In the genomic region with DNA sequence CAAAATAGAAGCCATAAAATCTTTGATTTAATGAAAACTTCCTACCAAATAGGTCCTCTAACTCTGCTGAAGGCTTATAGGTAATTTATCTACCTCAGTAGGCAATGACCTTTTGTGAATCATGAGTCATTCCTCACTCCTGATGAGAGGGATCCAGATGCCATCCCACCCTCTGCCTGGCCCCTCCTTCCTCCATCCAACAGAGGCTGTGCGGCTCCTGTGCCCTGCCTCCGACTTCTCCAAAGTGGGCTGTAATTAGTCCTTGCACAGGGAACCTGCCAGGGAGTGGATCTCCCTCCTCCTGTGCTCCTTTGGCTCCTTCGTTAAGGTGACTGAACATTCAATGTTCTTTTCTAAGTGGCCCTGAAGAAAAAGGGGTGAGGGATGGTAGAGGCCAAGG, we compare ENCODE assay signal across 1 cellular context.
TF ChIP-seq lines count a peak whose summit lies in the region.

No MANE protein-coding gene starts in this region.

TF ChIP-seq in HEK293, 187 proteins besides CTCF, POLR2A, EP300 and RAD21 (continued from another document and continues in another):
- TF ChIP-seq, protein P1, sequence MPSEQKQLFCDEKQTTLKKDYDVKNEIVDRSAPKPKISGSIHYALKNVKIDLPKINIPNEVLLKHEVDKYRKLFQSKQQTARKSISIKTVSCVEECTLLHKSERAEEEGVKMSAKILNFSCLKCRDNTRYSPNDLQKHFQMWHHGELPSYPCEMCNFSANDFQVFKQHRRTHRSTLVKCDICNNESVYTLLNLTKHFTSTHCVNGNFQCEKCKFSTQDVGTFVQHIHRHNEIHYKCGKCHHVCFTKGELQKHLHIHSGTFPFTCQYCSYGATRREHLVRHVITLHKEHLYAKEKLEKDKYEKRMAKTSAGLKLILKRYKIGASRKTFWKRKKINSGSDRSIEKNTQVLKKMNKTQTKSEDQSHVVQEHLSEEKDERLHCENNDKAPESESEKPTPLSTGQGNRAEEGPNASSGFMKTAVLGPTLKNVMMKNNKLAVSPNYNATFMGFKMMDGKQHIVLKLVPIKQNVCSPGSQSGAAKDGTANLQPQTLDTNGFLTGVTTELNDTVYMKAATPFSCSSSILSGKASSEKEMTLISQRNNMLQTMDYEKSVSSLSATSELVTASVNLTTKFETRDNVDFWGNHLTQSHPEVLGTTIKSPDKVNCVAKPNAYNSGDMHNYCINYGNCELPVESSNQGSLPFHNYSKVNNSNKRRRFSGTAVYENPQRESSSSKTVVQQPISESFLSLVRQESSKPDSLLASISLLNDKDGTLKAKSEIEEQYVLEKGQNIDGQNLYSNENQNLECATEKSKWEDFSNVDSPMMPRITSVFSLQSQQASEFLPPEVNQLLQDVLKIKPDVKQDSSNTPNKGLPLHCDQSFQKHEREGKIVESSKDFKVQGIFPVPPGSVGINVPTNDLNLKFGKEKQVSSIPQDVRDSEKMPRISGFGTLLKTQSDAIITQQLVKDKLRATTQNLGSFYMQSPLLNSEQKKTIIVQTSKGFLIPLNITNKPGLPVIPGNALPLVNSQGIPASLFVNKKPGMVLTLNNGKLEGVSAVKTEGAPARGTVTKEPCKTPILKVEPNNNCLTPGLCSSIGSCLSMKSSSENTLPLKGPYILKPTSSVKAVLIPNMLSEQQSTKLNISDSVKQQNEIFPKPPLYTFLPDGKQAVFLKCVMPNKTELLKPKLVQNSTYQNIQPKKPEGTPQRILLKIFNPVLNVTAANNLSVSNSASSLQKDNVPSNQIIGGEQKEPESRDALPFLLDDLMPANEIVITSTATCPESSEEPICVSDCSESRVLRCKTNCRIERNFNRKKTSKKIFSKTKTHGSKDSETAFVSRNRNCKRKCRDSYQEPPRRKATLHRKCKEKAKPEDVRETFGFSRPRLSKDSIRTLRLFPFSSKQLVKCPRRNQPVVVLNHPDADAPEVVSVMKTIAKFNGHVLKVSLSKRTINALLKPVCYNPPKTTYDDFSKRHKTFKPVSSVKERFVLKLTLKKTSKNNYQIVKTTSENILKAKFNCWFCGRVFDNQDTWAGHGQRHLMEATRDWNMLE (tag by site-specific recombination; conservative IDR thresholded peaks at IDR 0.05; ENCODE audit: low read depth), result no peak
- TF ChIP-seq PRDM10 (tag by site-specific recombination; IDR thresholded peaks at IDR 0.05) (peak; percentile 72), GLI2 (tag by site-specific recombination; IDR thresholded peaks at IDR 0.05; ENCODE audit: borderline replicate concordance, low read depth) (no peak), SETDB1 (IDR thresholded peaks at IDR 0.05; ENCODE audit: insufficient read length, low read length) (no peak), ZNF624 (tag by site-specific recombination; IDR thresholded peaks at IDR 0.05) (no peak), ZNF114 (tag by site-specific recombination; IDR thresholded peaks at IDR 0.05) (no peak), ZNF660 (tag by site-specific recombination; IDR thresholded peaks at IDR 0.05) (0 out of 2 replicates have a peak, but pooled peaks have one; percentile 28), TSHZ1 (tag by site-specific recombination; IDR thresholded peaks at IDR 0.05; ENCODE audit: borderline replicate concordance) (0 out of 2 replicates have a peak, but pooled peaks have one; percentile 29), KLF8 (tag by site-specific recombination; IDR thresholded peaks at IDR 0.05) (no peak), ZBTB17 (tag by site-specific recombination; IDR thresholded peaks at IDR 0.05) (peak; percentile 92), ZBTB1 (tag by site-specific recombination; IDR thresholded peaks at IDR 0.05) (no peak), ZNF148 (tag by site-specific recombination; IDR thresholded peaks at IDR 0.05; ENCODE audit: borderline replicate concordance) (no peak), FEZF1 (tag by site-specific recombination; IDR thresholded peaks at IDR 0.05) (0 out of 2 replicates have a peak, but pooled peaks have one; percentile 15), IKZF3 (tag by site-specific recombination; IDR thresholded peaks at IDR 0.05) (peak; percentile 78), ZNF792 (tag by site-specific recombination; IDR thresholded peaks at IDR 0.05) (no peak), ZNF211 (tag by site-specific recombination; IDR thresholded peaks at IDR 0.05; ENCODE audit: low read depth) (no peak), ZNF501 (tag by site-specific recombination; IDR thresholded peaks at IDR 0.05) (no peak), KLF1 (tag by site-specific recombination; IDR thresholded peaks at IDR 0.05) (no peak), ZBTB26 (tag by site-specific recombination; optimal IDR thresholded peaks at IDR 0.05) (no peak), ZNF202 (tag by site-specific recombination; IDR thresholded peaks at IDR 0.05; ENCODE audit: borderline replicate concordance) (no peak), ZNF140 (tag by site-specific recombination; IDR thresholded peaks at IDR 0.05) (no peak), ZNF623 (tag by site-specific recombination; IDR thresholded peaks at IDR 0.05) (no peak), ZNF48 (tag by site-specific recombination; IDR thresholded peaks at IDR 0.05) (no peak), ZNF169 (tag by site-specific recombination; IDR thresholded peaks at IDR 0.05) (no peak), ATF2 (tag by site-specific recombination; IDR thresholded peaks at IDR 0.05; ENCODE audit: low read depth) (no peak), ZNF2 (tag by site-specific recombination; IDR thresholded peaks at IDR 0.05) (no peak), ZNF626 (tag by site-specific recombination; IDR thresholded peaks at IDR 0.05) (no peak), SCRT2 (tag by site-specific recombination; IDR thresholded peaks at IDR 0.05) (no peak)
- TF ChIP-seq, protein P2, sequence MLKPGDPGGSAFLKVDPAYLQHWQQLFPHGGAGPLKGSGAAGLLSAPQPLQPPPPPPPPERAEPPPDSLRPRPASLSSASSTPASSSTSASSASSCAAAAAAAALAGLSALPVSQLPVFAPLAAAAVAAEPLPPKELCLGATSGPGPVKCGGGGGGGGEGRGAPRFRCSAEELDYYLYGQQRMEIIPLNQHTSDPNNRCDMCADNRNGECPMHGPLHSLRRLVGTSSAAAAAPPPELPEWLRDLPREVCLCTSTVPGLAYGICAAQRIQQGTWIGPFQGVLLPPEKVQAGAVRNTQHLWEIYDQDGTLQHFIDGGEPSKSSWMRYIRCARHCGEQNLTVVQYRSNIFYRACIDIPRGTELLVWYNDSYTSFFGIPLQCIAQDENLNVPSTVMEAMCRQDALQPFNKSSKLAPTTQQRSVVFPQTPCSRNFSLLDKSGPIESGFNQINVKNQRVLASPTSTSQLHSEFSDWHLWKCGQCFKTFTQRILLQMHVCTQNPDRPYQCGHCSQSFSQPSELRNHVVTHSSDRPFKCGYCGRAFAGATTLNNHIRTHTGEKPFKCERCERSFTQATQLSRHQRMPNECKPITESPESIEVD (tag by site-specific recombination; IDR thresholded peaks at IDR 0.05), result peak; percentile 49; the same call in 1 of the 2 replicates
- TF ChIP-seq, protein P3, sequence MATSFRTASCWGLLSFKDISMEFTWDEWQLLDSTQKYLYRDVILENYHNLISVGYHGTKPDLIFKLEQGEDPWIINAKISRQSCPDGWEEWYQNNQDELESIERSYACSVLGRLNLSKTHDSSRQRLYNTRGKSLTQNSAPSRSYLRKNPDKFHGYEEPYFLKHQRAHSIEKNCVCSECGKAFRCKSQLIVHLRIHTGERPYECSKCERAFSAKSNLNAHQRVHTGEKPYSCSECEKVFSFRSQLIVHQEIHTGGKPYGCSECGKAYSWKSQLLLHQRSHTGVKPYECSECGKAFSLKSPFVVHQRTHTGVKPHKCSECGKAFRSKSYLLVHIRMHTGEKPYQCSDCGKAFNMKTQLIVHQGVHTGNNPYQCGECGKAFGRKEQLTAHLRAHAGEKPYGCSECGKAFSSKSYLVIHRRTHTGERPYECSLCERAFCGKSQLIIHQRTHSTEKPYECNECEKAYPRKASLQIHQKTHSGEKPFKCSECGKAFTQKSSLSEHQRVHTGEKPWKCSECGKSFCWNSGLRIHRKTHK (tag by site-specific recombination; IDR thresholded peaks at IDR 0.05), result no peak
